ENCODE assay signal across 8 cellular contexts in genomic region chr4:6782147-6782845, GRCh38. TPM values are rescaled to one million over a fixed set of nuclear protein-coding genes. Genes with fewer than 3 reads are reported as not detected.
DNase-seq lines count a peak whose midpoint lies in the region; ATAC-seq and TF ChIP-seq lines count a peak whose summit lies in the region.

A gene with protein sequence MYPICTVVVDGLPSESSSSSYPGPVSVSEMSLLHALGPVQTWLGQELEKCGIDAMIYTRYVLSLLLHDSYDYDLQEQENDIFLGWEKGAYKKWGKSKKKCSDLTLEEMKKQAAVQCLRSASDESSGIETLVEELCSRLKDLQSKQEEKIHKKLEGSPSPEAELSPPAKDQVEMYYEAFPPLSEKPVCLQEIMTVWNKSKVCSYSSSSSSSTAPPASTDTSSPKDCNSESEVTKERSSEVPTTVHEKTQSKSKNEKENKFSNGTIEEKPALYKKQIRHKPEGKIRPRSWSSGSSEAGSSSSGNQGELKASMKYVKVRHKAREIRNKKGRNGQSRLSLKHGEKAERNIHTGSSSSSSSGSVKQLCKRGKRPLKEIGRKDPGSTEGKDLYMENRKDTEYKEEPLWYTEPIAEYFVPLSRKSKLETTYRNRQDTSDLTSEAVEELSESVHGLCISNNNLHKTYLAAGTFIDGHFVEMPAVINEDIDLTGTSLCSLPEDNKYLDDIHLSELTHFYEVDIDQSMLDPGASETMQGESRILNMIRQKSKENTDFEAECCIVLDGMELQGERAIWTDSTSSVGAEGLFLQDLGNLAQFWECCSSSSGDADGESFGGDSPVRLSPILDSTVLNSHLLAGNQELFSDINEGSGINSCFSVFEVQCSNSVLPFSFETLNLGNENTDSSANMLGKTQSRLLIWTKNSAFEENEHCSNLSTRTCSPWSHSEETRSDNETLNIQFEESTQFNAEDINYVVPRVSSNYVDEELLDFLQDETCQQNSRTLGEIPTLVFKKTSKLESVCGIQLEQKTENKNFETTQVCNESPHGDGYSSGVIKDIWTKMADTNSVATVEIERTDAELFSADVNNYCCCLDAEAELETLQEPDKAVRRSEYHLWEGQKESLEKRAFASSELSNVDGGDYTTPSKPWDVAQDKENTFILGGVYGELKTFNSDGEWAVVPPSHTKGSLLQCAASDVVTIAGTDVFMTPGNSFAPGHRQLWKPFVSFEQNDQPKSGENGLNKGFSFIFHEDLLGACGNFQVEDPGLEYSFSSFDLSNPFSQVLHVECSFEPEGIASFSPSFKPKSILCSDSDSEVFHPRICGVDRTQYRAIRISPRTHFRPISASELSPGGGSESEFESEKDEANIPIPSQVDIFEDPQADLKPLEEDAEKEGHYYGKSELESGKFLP (N-terminal part only) (plus strand): TSS chr4:6782727. CDS start chr4:6824454, 41,727 bp downstream.

- peak within 1 kb of the TSS; percentile 63 for H3K27ac Mint-ChIP-seq in HFFc6

- peaks cover 42% of the 10 kb centered on the region for H3K79me2 ChIP-seq in SK-N-SH (ENCODE audit: insufficient read depth)

- H4K20me1 ChIP-seq in SK-N-SH (ENCODE audit: insufficient read depth): peaks cover 37% of the 10 kb centered on the region

- H3K36me3 ChIP-seq in GM06990 (ENCODE audit: control insufficient read depth, insufficient read depth, low read length): no peaks in the 10 kb centered on the region
- peaks cover 0 to 7% of the 10 kb centered on the region in 2 experiments for H3K36me3 ChIP-seq in SK-N-SH (replicated peaks in 1 of 2; ENCODE audit: control insufficient read depth in 1 of 2, insufficient read depth in 2 of 2, low read length in 1 of 2)

- H3K4me2 ChIP-seq in SK-N-SH: peak within 1 kb of the TSS; percentile 96

- H3K9me3 Mint-ChIP-seq in HFFc6: no peaks in the 10 kb centered on the region

- TF ChIP-seq CTCF in GM06990 (IDR thresholded peaks at IDR 0.05; ENCODE audit: insufficient read depth, low read length, poor library complexity, severe bottlenecking) (no peak), HFFc6 (IDR thresholded peaks at IDR 0.05) (0 out of 2 replicates have a peak, but pooled peaks have one; percentile 4), SK-N-SH (IDR thresholded peaks at IDR 0.05) (no peak), omental fat pad (IDR thresholded peaks at IDR 0.05) (no peak)

- peak; percentile 93 for ATAC-seq in omental fat pad (ENCODE audit: low FRiP score)

- 4% methylated on average over 16 of the region's 100 CpGs for WGBS in SK-N-SH (ENCODE audit: low lambda C conversion rate)

- H3K27ac ChIP-seq in SK-N-SH (ENCODE audit: low read depth in 2 of 2, low read length in 1 of 2) (peak within 1 kb of the TSS; percentile 89 to 90), temporal lobe (ENCODE audit: low read depth, low read length) (peak within 1 kb of the TSS; percentile 98)

- 0 out of 2 replicates have a peak, but pooled peaks cover under 1% of the 10 kb centered on the region for H3K36me3 Mint-ChIP-seq in HFFc6 (ENCODE audit: low read depth)

- CTCF ChIA-PET in SK-N-SH (lab: Yijun Ruan, JAX): interaction anchor here (1.2 to 3.6 kb wide), 4 partner anchors 21 to 118 kb away, joined by 3 to 24 read pairs (median 6); no protein-coding TSS in a partner anchor

- no peak for TF ChIP-seq EP300 in SK-N-SH (IDR thresholded peaks at IDR 0.05; ENCODE audit: borderline replicate concordance in 1 of 2, low read depth in 1 of 2, low read length in 1 of 2)

- no peaks in the 10 kb centered on the region for H3K9me3 ChIP-seq in SK-N-SH

- peaks cover 21% of the 10 kb centered on the region for H3K4me1 Mint-ChIP-seq in HFFc6 (ENCODE audit: low read depth)

- no peaks in the 10 kb centered on the region; the same call in 1 of the 2 replicates for H3K27me3 ChIP-seq in GM06990 (replicated peaks; ENCODE audit: control insufficient read depth, insufficient read depth, low read length)
- no peaks in the 10 kb centered on the region for H3K27me3 ChIP-seq in SK-N-SH (ENCODE audit: insufficient read depth)

- DNase-seq in GM06990 (ENCODE audit: extremely low read depth, insufficient read length) (peak; percentile 95), HFFc6 (peak; percentile 90), NCI-H1048 (lab: John Stamatoyannopoulos, UW) (peak; percentile 73), SK-N-SH (peak; percentile 99), glomerular endothelial cell (ENCODE audit: extremely low read depth, low read depth, low spot score) (no peak), omental fat pad (ENCODE audit: low spot score) (peak; percentile 59)
- peak; percentile 92 for DNase-seq in activated naive CD4-positive, alpha-beta T cell treated with anti-CD3 and anti-CD28 coated beads, Interleukin-2, amount 50 U/mL, for 16 hours

- peaks cover 4% of the 10 kb centered on the region for H3F3A ChIP-seq in SK-N-SH (replicated peaks; ENCODE audit: insufficient read depth)

- no peak for TF ChIP-seq RAD21 in SK-N-SH (IDR thresholded peaks at IDR 0.05; ENCODE audit: low read length)

- peaks cover 0 to 9% of the 10 kb centered on the region in 2 experiments; a peak in 2 of 4 replicates for H3K4me1 ChIP-seq in SK-N-SH (ENCODE audit: control insufficient read depth in 1 of 2, insufficient read depth in 2 of 2, low read depth in 1 of 2, low read length in 1 of 2)

- POLR2A ChIA-PET in SK-N-SH (lab: Yijun Ruan, JAX): interaction anchor here (0.6 to 1.3 kb wide), 2 partner anchors 16 to 127 kb away, joined by 3 read pairs; no protein-coding TSS in a partner anchor

- peak within 1 kb of the TSS; percentile 98 for H3K9ac ChIP-seq in SK-N-SH

- H2AFZ ChIP-seq in SK-N-SH (ENCODE audit: low read depth): peak within 1 kb of the TSS; percentile 73

- peak within 1 kb of the TSS; percentile 92 for H3K4me3 Mint-ChIP-seq in HFFc6

- H3K4me3 ChIP-seq in GM06990 (replicated peaks; ENCODE audit: low read depth, low read length) (peak within 1 kb of the TSS; percentile 85), SK-N-SH (ENCODE audit: low read depth in 2 of 2, low read length in 1 of 2) (peak within 1 kb of the TSS; percentile 81 to 98)

- peaks cover 5% of the 10 kb centered on the region for H3K27me3 Mint-ChIP-seq in HFFc6 (ENCODE audit: insufficient read depth)

- no peaks in the 10 kb centered on the region for H3K9me2 ChIP-seq in SK-N-SH

TF ChIP-seq in SK-N-SH, 30 proteins besides CTCF, POLR2A, EP300 and RAD21 (continues in another document):
- TF ChIP-seq USF1 (IDR thresholded peaks at IDR 0.05; ENCODE audit: borderline replicate concordance, low read depth) (no peak), GABPA (IDR thresholded peaks at IDR 0.05; ENCODE audit: low read depth) (no peak), USF2 (IDR thresholded peaks at IDR 0.05; ENCODE audit: borderline replicate concordance, low read depth, low read length) (no peak), SMC3 (IDR thresholded peaks at IDR 0.05; ENCODE audit: low read depth, low read length) (no peak), PBX3 (IDR thresholded peaks at IDR 0.05) (peak; percentile 86), CHD2 (IDR thresholded peaks at IDR 0.05; ENCODE audit: low read length, partially characterized antibody) (peak; percentile 96), NRF1 (IDR thresholded peaks at IDR 0.05; ENCODE audit: low read depth, low read length) (0 out of 2 replicates have a peak, but pooled peaks have one; percentile 26), EZH2phosphoT487 (IDR thresholded peaks at IDR 0.05; ENCODE audit: borderline replicate concordance, low read depth) (no peak), POLR2AphosphoS5 (IDR thresholded peaks at IDR 0.05; ENCODE audit: low read depth, low read length) (peak; percentile 30; the same call in 1 of the 2 replicates)
- TF ChIP-seq, protein P1, sequence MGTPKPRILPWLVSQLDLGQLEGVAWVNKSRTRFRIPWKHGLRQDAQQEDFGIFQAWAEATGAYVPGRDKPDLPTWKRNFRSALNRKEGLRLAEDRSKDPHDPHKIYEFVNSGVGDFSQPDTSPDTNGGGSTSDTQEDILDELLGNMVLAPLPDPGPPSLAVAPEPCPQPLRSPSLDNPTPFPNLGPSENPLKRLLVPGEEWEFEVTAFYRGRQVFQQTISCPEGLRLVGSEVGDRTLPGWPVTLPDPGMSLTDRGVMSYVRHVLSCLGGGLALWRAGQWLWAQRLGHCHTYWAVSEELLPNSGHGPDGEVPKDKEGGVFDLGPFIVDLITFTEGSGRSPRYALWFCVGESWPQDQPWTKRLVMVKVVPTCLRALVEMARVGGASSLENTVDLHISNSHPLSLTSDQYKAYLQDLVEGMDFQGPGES (IDR thresholded peaks at IDR 0.05; ENCODE audit: low read depth, low read length): no peak
- TF ChIP-seq, protein P2, sequence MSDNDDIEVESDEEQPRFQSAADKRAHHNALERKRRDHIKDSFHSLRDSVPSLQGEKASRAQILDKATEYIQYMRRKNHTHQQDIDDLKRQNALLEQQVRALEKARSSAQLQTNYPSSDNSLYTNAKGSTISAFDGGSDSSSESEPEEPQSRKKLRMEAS (IDR thresholded peaks at IDR 0.05; ENCODE audit: low read depth): peak; percentile 77; the same call in 1 of the 2 replicates

RNA-seq across cellular contexts. Expression of the gene that starts here (rescaled TPM):
- 10 to 100 TPM; 15.2 to 21.2 (median 19.0) TPM for total RNA-seq in HFFc6 (2021; fragmentation: NEBNext Ultra II Directional; extraction: Animal tissue kit (Norgen Biotek cat#: 25700))
- polyA plus RNA-seq in SK-N-SH (2012; rRNA removed): 5.7 and 7.7 TPM in 2 replicates
- 7.1 and 7.2 TPM in 2 replicates for polyA plus RNA-seq in SK-N-SH (2012; cell fraction: cytosol; rRNA removed)
- 4.6 and 9.7 TPM in 2 replicates for polyA plus RNA-seq in SK-N-SH (2012; cell fraction: nucleus; rRNA removed)
- total RNA-seq in glomerular endothelial cell (21.1 and 22.5 TPM in 2 replicates), omental fat pad (10 to 100 TPM; 26.4 to 29.8 (median 27.0) TPM), temporal lobe (51.9 TPM)
